8 cellular contexts compared by ENCODE assay signal in the genomic region with DNA sequence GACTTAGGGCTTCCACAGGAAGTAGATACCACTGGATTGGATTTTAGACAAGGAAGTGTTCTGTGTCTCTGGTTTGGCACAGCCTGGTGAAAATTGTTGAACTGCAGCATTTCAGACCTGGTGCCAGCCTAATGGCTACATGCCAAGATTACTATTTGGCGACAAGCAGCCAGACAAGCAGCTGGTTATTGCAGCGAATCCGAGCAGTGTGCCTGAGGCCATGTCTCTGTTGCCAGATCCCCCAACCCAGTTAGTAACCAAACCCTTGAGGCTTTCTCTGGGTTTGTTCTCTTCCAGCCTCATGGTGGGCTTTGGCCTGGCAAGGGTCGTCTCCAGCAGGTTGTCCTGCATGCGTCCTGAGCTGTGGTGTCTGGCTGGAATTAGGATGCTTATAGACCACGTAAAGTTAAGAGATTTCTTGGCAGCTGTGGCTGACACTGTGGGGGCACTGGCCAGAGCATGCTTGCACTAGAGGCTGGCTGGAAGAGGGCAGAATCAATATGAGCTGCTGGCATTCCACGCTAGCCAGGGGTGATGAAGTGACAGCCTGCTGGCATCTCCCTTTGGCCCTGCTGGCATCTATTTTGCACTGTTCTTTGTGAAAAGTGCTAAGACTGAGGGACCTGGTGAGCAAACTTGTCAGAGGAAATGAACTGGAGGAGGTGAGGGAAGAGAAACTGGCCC.
DNase-seq lines count a peak whose midpoint lies in the region; ATAC-seq lines count a peak whose summit lies in the region.

No MANE protein-coding gene starts in this region.

- DNase-seq in HT1080 (ENCODE audit: low read depth) (peak; percentile 1), SJCRH30 (peak; percentile 53 to 62), left ventricle myocardium superior (no peak), renal cortical epithelial cell (ENCODE audit: low read depth) (peak; percentile 55), NCI-H1436 (lab: John Stamatoyannopoulos, UW) (no peak)
- DNase-seq in activated CD8-positive, alpha-beta memory T cell treated with anti-CD3 and anti-CD28 coated beads, Interleukin-2, amount 50 U/mL, for 4 hours: no peak
- no peak for DNase-seq in stimulated activated CD4-positive, alpha-beta T cell treated with anti-CD3 and anti-CD28 coated beads, Interleukin-15, amount 100 ng/mL, for 24 hours

- ATAC-seq in left ventricle myocardium superior: peak; percentile 81
- ATAC-seq in HG02938 (IDR thresholded peaks at IDR 0.05; ENCODE audit: unreplicated experiment): no peak

- intact Hi-C loops in left ventricle myocardium superior (cut with micrococcal nuclease): no loop called here

- peaks cover 23% of the 10 kb centered on the region for H3K4me1 ChIP-seq in SJCRH30

- H3K4me3 ChIP-seq in SJCRH30: peak overlapping the region; percentile 14

- H3K9me3 ChIP-seq in SJCRH30 (replicated peaks): no peaks in the 10 kb centered on the region

- no peaks in the 10 kb centered on the region for H3K27me3 ChIP-seq in SJCRH30

- H3K36me3 ChIP-seq in SJCRH30: no peaks in the 10 kb centered on the region

- peak overlapping the region; percentile 70 for H3K27ac ChIP-seq in SJCRH30

Comparison
In these comparisons a context has a peak if more than half of its experiments do, and no peak if none do; other contexts are left out.
1. DNase-seq: peak in HT1080 (single experiment), SJCRH30 (2 of 2) and renal cortical epithelial cell (single experiment); none in left ventricle myocardium superior (single experiment), activated CD8-positive, alpha-beta memory T cell treated with anti-CD3 and anti-CD28 coated beads, Interleukin-2, amount 50 U/mL, for 4 hours (single experiment), NCI-H1436 (single experiment) and stimulated activated CD4-positive, alpha-beta T cell treated with anti-CD3 and anti-CD28 coated beads, Interleukin-15, amount 100 ng/mL, for 24 hours (single experiment).